In genomic region chr1:154974808-154975408, GRCh38 we compare ENCODE assay signal across 8 cellular contexts. TPM values are rescaled to one million over a fixed set of nuclear protein-coding genes. Genes with fewer than 3 reads are reported as not detected.
A peak's percentile ranks its signal among the peaks of the same experiment; 100 is the strongest.
DNase-seq lines count a peak whose midpoint lies in the region; ATAC-seq, FAIRE-seq and TF ChIP-seq lines count a peak whose summit lies in the region.

No MANE protein-coding gene starts in this region.

- no peak overlapping the region for H3K27ac Mint-ChIP-seq in T-helper 17 cell
- H3K27ac Mint-ChIP-seq in astrocyte (ENCODE audit: unreplicated experiment), result no peak overlapping the region

- no peak for TF ChIP-seq CTCF in astrocyte (IDR thresholded peaks at IDR 0.05; ENCODE audit: insufficient read depth, low read depth, low read length)
- no peak for TF ChIP-seq CTCF in retinal pigment epithelial cell (conservative IDR thresholded peaks at IDR 0.05; ENCODE audit: low read depth, low read length)

- H3K36me3 ChIP-seq in astrocyte (ENCODE audit: insufficient read depth, low read length), result peaks cover 6% of the 10 kb centered on the region

- H3K4me3 Mint-ChIP-seq in T-helper 17 cell (no peak overlapping the region), astrocyte (ENCODE audit: unreplicated experiment) (no peak overlapping the region)

- peaks cover 33% of the 10 kb centered on the region for H3K4me1 ChIP-seq in astrocyte (ENCODE audit: insufficient read depth, low read length)

- peaks cover 59% of the 10 kb centered on the region for H3K79me2 ChIP-seq in astrocyte (ENCODE audit: insufficient read depth, low read length)

- peak overlapping the region; percentile 99 for H3K27ac ChIP-seq in astrocyte (ENCODE audit: low read depth, low read length)

- no peak for FAIRE-seq in GM18507 (lab: Jason Lieb, UNC)
- FAIRE-seq in astrocyte (lab: Jason Lieb, UNC), result no peak

- H3K9me3 ChIP-seq in T-helper 17 cell (ENCODE audit: control insufficient read depth, low read length, poor library complexity, severe bottlenecking) (no peaks in the 10 kb centered on the region), astrocyte (ENCODE audit: insufficient read depth, low read depth, low read length) (no peaks in the 10 kb centered on the region)

- peak; percentile 52 for ATAC-seq in HG02970 (IDR thresholded peaks at IDR 0.05; ENCODE audit: low FRiP score, unreplicated experiment)
- ATAC-seq in T-helper 17 cell, result peak; percentile 51

- DNase-seq in GM18507 (ENCODE audit: extremely low spot score, insufficient read length, low read depth) (peak; percentile 79), NCI-H187 (lab: John Stamatoyannopoulos, UW) (peak; percentile 98 to 100), T-helper 17 cell (peak; percentile 86 to 90 (median 88)), astrocyte (ENCODE audit: low read depth) (peak; percentile 79), hippocampal formation (lab: John Stamatoyannopoulos, UW) (peak; percentile 87 to 90), retinal pigment epithelial cell (ENCODE audit: low read depth) (peak; percentile 75), retina (no peak)

- peak overlapping the region; percentile 75 for H2AFZ ChIP-seq in astrocyte (ENCODE audit: low read depth, low read length)

- peaks cover 6% of the 10 kb centered on the region for H4K20me1 ChIP-seq in astrocyte (ENCODE audit: insufficient read depth, low read length)

- no peaks in the 10 kb centered on the region for H3K27me3 ChIP-seq in astrocyte (ENCODE audit: insufficient read depth, low read length)

- peaks cover 25% of the 10 kb centered on the region for H3K4me1 Mint-ChIP-seq in T-helper 17 cell
- H3K4me1 Mint-ChIP-seq in astrocyte (ENCODE audit: low read depth, unreplicated experiment), result peaks cover 16% of the 10 kb centered on the region

- H3K36me3 Mint-ChIP-seq in T-helper 17 cell (ENCODE audit: low read depth) (no peaks in the 10 kb centered on the region), astrocyte (ENCODE audit: low read depth, unreplicated experiment) (peaks cover 2% of the 10 kb centered on the region)

- H3K27me3 Mint-ChIP-seq in T-helper 17 cell (no peaks in the 10 kb centered on the region), astrocyte (ENCODE audit: low read depth, unreplicated experiment) (no peaks in the 10 kb centered on the region)

- H3K4me3 ChIP-seq in astrocyte (ENCODE audit: insufficient read depth, low read depth, low read length), result peak overlapping the region; percentile 88
- peak overlapping the region; percentile 85 for H3K4me3 ChIP-seq in retinal pigment epithelial cell (ENCODE audit: low read length)

- peak overlapping the region; percentile 94 for H3K9ac ChIP-seq in astrocyte (ENCODE audit: low read length)

- peak overlapping the region; percentile 94 for H3K4me2 ChIP-seq in astrocyte (ENCODE audit: low read length)

- no peaks in the 10 kb centered on the region for H3K9me3 Mint-ChIP-seq in astrocyte (ENCODE audit: unreplicated experiment)

RNA-seq across cellular contexts. Expression of gene CKS1B, which starts 0.4 kb away (rescaled TPM):
- 1 to 10 TPM; 9.3 to 9.4 TPM for total RNA-seq in T-helper 17 cell
- total RNA-seq in astrocyte, result 36.5 and 37.9 TPM in 2 replicates

RNA-seq across cellular contexts. Expression of gene SHC1, which starts 4.4 kb away (rescaled TPM):
- total RNA-seq in T-helper 17 cell (100 to 1,000 TPM in 1 of 2 donors, 10 to 100 TPM in 1; 99.5 to 105 TPM), astrocyte (391 and 397 TPM in 2 replicates)

RNA-seq across cellular contexts. Expression of gene FLAD1, which starts 8.2 kb away (rescaled TPM):
- total RNA-seq in T-helper 17 cell, result 10 to 100 TPM; 33.2 to 34.7 TPM
- 46.6 and 51.5 TPM in 2 replicates for total RNA-seq in astrocyte

RNA-seq across cellular contexts. Expression of gene PYGO2, which starts 13.3 kb away (rescaled TPM):
- total RNA-seq in T-helper 17 cell (10 to 100 TPM; 34.7 to 45.1 TPM), astrocyte (20.0 and 21.8 TPM in 2 replicates)

RNA-seq across cellular contexts. Expression of gene LENEP, which starts 18.5 kb away (rescaled TPM):
- total RNA-seq in T-helper 17 cell, result not detected
- 0.99 TPM in 1 of 2 replicates, not detected in the other for total RNA-seq in astrocyte
